In the genomic region with DNA sequence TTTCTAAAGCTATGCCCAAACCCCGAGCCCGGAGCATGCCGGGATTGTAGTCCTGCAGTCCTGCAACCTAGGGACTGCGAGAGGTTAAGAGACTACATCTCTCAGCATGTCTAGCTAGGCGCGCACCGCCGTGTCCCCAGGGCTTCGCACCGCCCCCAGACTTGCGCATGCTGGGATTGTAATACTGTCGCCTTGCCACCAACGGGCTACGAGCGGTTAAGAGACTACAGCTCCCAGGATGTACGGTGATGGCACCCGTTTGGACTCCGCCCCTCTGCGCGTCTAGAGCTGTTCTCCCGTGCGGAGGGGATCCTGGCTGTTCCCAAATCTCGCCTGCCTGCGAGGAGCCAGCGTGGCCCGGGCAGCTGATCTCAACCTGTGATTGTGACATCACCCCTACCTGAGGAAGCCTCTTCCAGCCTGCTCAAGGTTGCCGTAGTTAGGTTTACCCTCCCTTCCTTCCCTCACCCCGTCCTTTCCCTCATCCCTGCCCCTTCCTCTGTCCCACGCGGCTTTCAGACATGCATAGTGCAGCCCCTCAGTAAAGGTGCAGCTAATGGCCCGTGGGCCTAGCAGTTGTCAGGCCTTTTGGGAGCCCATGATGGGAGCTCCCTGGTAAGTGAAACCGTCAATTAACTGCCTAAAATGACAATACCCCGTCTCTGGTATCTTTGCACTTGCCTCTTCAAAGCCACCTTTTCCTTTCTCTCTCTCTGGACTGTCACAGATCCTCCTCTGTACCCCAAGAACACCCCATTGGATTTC, we compare ENCODE assay signal across 9 cellular contexts. TPM values are rescaled to one million over a fixed set of nuclear protein-coding genes. Genes with fewer than 3 reads are reported as not detected.
A peak's percentile ranks its signal among the peaks of the same experiment; 100 is the strongest.
DNase-seq lines count a peak whose midpoint lies in the region; ATAC-seq lines count a peak whose summit lies in the region.
"Had no signal": no experiment of that assay in that cellular context is flagged by ENCODE, and none has a peak within 500 bp of the region (broad histone marks: within the 10 kb centered on the region; RNA-seq: fewer than 3 reads in every experiment).

No MANE protein-coding gene starts in this region.

- H3K36me3 ChIP-seq in BLaER1 (peaks cover 5% of the 10 kb centered on the region; the same call in 1 of the 2 replicates), esophagus (ENCODE audit: control insufficient read depth in 2 of 2, insufficient read depth in 2 of 2, low read length in 1 of 2) (no peaks in the 10 kb centered on the region), neuronal stem cell (replicated peaks in 1 of 2; ENCODE audit: control insufficient read depth in 2 of 2, insufficient read depth in 2 of 2, low read length in 2 of 2) (no peaks in the 10 kb centered on the region), subcutaneous abdominal adipose tissue (ENCODE audit: control insufficient read depth in 5 of 5, insufficient read depth in 5 of 5, low read length in 5 of 5) (no peaks in the 10 kb centered on the region)
- H3K36me3 ChIP-seq: SJSA1 had no signal

- H3K4me2 ChIP-seq in BLaER1 (peak overlapping the region; percentile 87), neuronal stem cell (ENCODE audit: insufficient read depth, low read length, poor library complexity, severe bottlenecking) (no peak overlapping the region)

- peak; percentile 58 for DNase-seq in NK-92 (lab: John Stamatoyannopoulos, UW; ENCODE audit: unreplicated experiment)
- DNase-seq in activated T-cell treated with anti-CD3 and anti-CD28 coated beads for 48 hours (ENCODE audit: low read depth), result peak; percentile 85
- peak; percentile 0 for DNase-seq in neuronal stem cell (ENCODE audit: low spot score)

- H2AFZ ChIP-seq in neuronal stem cell (ENCODE audit: low read length), result no peak overlapping the region

- H3K27ac ChIP-seq in BLaER1 (peak overlapping the region; percentile 75), esophagus (ENCODE audit: low read depth in 2 of 2, low read length in 1 of 2) (peak overlapping the region; percentile 80 to 94), neuronal stem cell (replicated peaks; ENCODE audit: low read length) (no peak overlapping the region), subcutaneous abdominal adipose tissue (ENCODE audit: low read depth, low read length) (peak overlapping the region; percentile 56)
- H3K27ac ChIP-seq: SJSA1 had no signal

- H2BK5ac ChIP-seq in neuronal stem cell (ENCODE audit: low read length), result no peak overlapping the region

- H3K4me1 ChIP-seq in BLaER1 (peaks cover 21% of the 10 kb centered on the region; the same call in 1 of the 2 replicates), esophagus (ENCODE audit: control insufficient read depth in 2 of 2, insufficient read depth in 2 of 2, low read length in 1 of 2) (peaks cover 0 to 2% of the 10 kb centered on the region in 2 donors), neuronal stem cell (ENCODE audit: control insufficient read depth in 2 of 2, insufficient read depth in 1 of 2, low read depth in 1 of 2, low read length in 2 of 2) (no peaks in the 10 kb centered on the region), subcutaneous abdominal adipose tissue (ENCODE audit: control insufficient read depth in 5 of 5, insufficient read depth in 5 of 5, low read length in 5 of 5) (peaks cover 0 to 18% (median 14%) of the 10 kb centered on the region in 5 donors)
- H3K4me1 ChIP-seq: SJSA1 had no signal

- H3K79me1 ChIP-seq in neuronal stem cell (ENCODE audit: low read depth, low read length), result no peaks in the 10 kb centered on the region

- no peak overlapping the region for H2BK15ac ChIP-seq in neuronal stem cell (ENCODE audit: low read length)

- ATAC-seq in GM19043 (IDR thresholded peaks at IDR 0.05; ENCODE audit: low read depth, unreplicated experiment) (peak; percentile 97), HG03439 (IDR thresholded peaks at IDR 0.05; ENCODE audit: unreplicated experiment) (peak; percentile 99)

- H3K9ac ChIP-seq in BLaER1, result peak overlapping the region; percentile 84
- no peak overlapping the region for H3K9ac ChIP-seq in neuronal stem cell (ENCODE audit: low read depth, low read length, poor library complexity)
- H3K9ac ChIP-seq in subcutaneous abdominal adipose tissue (ENCODE audit: low read length in 5 of 5), result peak overlapping the region; percentile 62 to 93 (median 89)

- 2 to 4% methylated on average over 33 of the region's 33 CpGs for WGBS in esophagus, 2 donors
- WGBS in neuronal stem cell (ENCODE audit: extremely low coverage in 2 of 2, insufficient read length in 2 of 2, insufficient replicate concordance in 1 of 2), 2 donors, result no CpG with 5 or more reads among the region's 33 CpGs

- H3K4ac ChIP-seq in neuronal stem cell (ENCODE audit: low read length), result no peak overlapping the region

- H2AK5ac ChIP-seq in neuronal stem cell (ENCODE audit: low read depth, low read length), result no peak overlapping the region

- H3K27me3 ChIP-seq in BLaER1 (no peaks in the 10 kb centered on the region), esophagus (ENCODE audit: control insufficient read depth in 1 of 2, insufficient read depth in 2 of 2, low read length in 2 of 2) (no peaks in the 10 kb centered on the region), neuronal stem cell (ENCODE audit: control insufficient read depth in 3 of 3, insufficient read depth in 3 of 3, low read depth in 1 of 3, low read length in 3 of 3) (no peaks in the 10 kb centered on the region), subcutaneous abdominal adipose tissue (ENCODE audit: control insufficient read depth in 5 of 5, insufficient read depth in 4 of 5, low read length in 5 of 5) (no peaks in the 10 kb centered on the region)
- H3K27me3 ChIP-seq: SJSA1 had no signal

- no peak overlapping the region for H3K18ac ChIP-seq in neuronal stem cell (ENCODE audit: low read length)

- no peak overlapping the region for H2BK12ac ChIP-seq in neuronal stem cell (ENCODE audit: low read length)

- no peak overlapping the region for H3K14ac ChIP-seq in neuronal stem cell (ENCODE audit: low read length)

- no peak overlapping the region for H4K91ac ChIP-seq in neuronal stem cell (ENCODE audit: low read depth, low read length, poor library complexity)

- H4K8ac ChIP-seq in neuronal stem cell (ENCODE audit: low read depth, low read length), result no peak overlapping the region

- H4K20me1 ChIP-seq in BLaER1, result no peaks in the 10 kb centered on the region

- peak overlapping the region; percentile 70 for H3K4me3 ChIP-seq in BLaER1
- H3K4me3 ChIP-seq in esophagus (ENCODE audit: low read depth in 1 of 2, low read length in 2 of 2), result peak overlapping the region; percentile 53 to 59
- H3K4me3 ChIP-seq in neuronal stem cell (ENCODE audit: low read length in 2 of 2), result peak overlapping the region in 1 of 2 donors; percentile 73
- peak overlapping the region; percentile 70 to 94 (median 82) for H3K4me3 ChIP-seq in subcutaneous abdominal adipose tissue (ENCODE audit: low read depth in 1 of 5, low read length in 5 of 5)
- H3K4me3 ChIP-seq: SJSA1 had no signal

- no peak overlapping the region for H2BK120ac ChIP-seq in neuronal stem cell (ENCODE audit: low read depth, low read length)

- H3K9me3 ChIP-seq in BLaER1 (peaks cover 2% of the 10 kb centered on the region), esophagus (ENCODE audit: control insufficient read depth in 2 of 2, insufficient read depth in 1 of 2, low read depth in 1 of 2, low read length in 1 of 2) (no peaks in the 10 kb centered on the region), neuronal stem cell (replicated peaks in 1 of 2; ENCODE audit: control insufficient read depth in 2 of 2, insufficient read depth in 1 of 2, low read depth in 1 of 2, low read length in 2 of 2) (peaks cover 0 to 25% of the 10 kb centered on the region in 2 donors), subcutaneous abdominal adipose tissue (ENCODE audit: control insufficient read depth in 5 of 5, low read length in 5 of 5) (no peaks in the 10 kb centered on the region)
- H3K9me3 ChIP-seq: SJSA1 had no signal

- peak overlapping the region; percentile 93 for H3K23ac ChIP-seq in neuronal stem cell (ENCODE audit: low read depth, low read length, poor library complexity)

RNA-seq across cellular contexts. Expression of a gene that starts 6.3 kb away (rescaled TPM):
- polyA plus RNA-seq in esophagus, result 1 to 10 TPM; 1.7 to 3.5 TPM
- 0.28 TPM for polyA plus RNA-seq in neuronal stem cell (2013, experiment 1 of 2)
- polyA plus RNA-seq in neuronal stem cell (2013, experiment 2 of 2), result 0.29 TPM

Comparison
In these comparisons a context has a peak if more than half of its experiments do, and no peak if none do; other contexts are left out.
1. DNase-seq: peak in every context shown above with its lines; median percentile 85 in activated T-cell treated with anti-CD3 and anti-CD28 coated beads for 48 hours; 58 in NK-92; 0 in neuronal stem cell.